In the genomic region with DNA sequence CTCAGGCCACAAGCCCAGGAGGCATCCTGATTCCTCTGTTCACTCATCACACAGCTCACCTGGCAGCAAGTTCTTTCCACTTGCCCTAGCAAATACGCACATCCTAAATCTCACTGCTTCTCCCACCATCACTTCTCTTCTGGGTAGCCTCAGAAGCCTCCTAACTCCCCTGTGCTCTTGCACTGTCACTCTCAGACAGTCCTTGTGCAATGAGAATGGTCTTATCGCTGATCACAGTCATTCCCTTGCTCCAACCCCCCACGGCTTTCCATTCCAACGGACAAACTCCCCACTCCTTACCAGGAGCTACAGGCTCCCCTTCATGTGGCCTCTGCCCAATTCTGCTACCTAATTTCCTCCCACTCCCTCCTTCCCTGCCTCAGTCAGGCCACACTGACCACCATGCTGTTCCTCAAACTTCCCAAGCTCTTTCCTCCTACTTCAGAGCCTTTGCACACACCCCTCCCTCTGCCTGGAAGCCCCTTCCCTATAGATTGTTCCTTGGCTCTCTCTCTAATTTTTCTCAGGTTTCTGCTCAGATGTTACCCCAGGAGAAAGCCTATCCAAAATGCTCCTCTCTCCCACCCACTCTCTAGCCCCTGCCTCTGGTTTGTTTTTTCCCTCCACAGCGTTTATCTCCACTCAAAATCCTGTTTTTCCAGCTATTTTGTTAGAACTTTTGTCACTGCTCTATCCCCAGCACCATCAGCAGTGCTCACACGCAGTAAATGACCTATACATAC, we compare ENCODE assay signal across 13 cellular contexts. TPM values are rescaled to one million over a fixed set of nuclear protein-coding genes. Genes with fewer than 3 reads are reported as not detected.
DNase-seq lines count a peak whose midpoint lies in the region; ATAC-seq lines count a peak whose summit lies in the region.
"Had no signal": no experiment of that assay in that cellular context is flagged by ENCODE, and none has a peak within 500 bp of the region (broad histone marks: within the 10 kb centered on the region; RNA-seq: fewer than 3 reads in every experiment).

No MANE protein-coding gene starts in this region.

- H3K9me3 Mint-ChIP-seq in activated naive CD4-positive, alpha-beta T cell treated with anti-CD3 and anti-CD28 coated beads for 36 hours: no peaks in the 10 kb centered on the region
- no peaks in the 10 kb centered on the region for H3K9me3 Mint-ChIP-seq in T-cell
- H3K9me3 Mint-ChIP-seq in effector memory CD8-positive, alpha-beta T cell: no peaks in the 10 kb centered on the region
- no peaks in the 10 kb centered on the region for H3K9me3 Mint-ChIP-seq in stimulated activated naive B cell treated with anti-CD40 and anti-IgM and Interleukin-4, amounts not matched to agents 10 μg/mL and 1 μg/mL and 100 μg/mL, for 72 hours

- H3K4me3 Mint-ChIP-seq in activated naive CD4-positive, alpha-beta T cell treated with anti-CD3 and anti-CD28 coated beads for 36 hours: peak overlapping the region; percentile 59
- peak overlapping the region; percentile 37 to 62 (median 55) for H3K4me3 Mint-ChIP-seq in T-cell
- peak overlapping the region; percentile 15 to 32 for H3K4me3 Mint-ChIP-seq in effector memory CD8-positive, alpha-beta T cell
- peak overlapping the region in 1 of 2 donors; percentile 3 for H3K4me3 Mint-ChIP-seq in stimulated activated naive B cell treated with anti-CD40 and anti-IgM and Interleukin-4, amounts not matched to agents 10 μg/mL and 1 μg/mL and 100 μg/mL, for 72 hours

- peaks cover 22% of the 10 kb centered on the region for H3K36me3 Mint-ChIP-seq in activated naive CD4-positive, alpha-beta T cell treated with anti-CD3 and anti-CD28 coated beads for 36 hours (ENCODE audit: low read depth)
- peaks cover 3% of the 10 kb centered on the region for H3K36me3 Mint-ChIP-seq in T-cell
- peaks cover 5% of the 10 kb centered on the region for H3K36me3 Mint-ChIP-seq in effector memory CD8-positive, alpha-beta T cell (ENCODE audit: insufficient read depth)
- peaks cover 10 to 38% of the 10 kb centered on the region in 2 donors for H3K36me3 Mint-ChIP-seq in stimulated activated naive B cell treated with anti-CD40 and anti-IgM and Interleukin-4, amounts not matched to agents 10 μg/mL and 1 μg/mL and 100 μg/mL, for 72 hours

- intact Hi-C loops in activated naive CD4-positive, alpha-beta T cell treated with anti-CD3 and anti-CD28 coated beads for 36 hours (cut with micrococcal nuclease): loop anchor here (1.0 kb wide), 1 partner anchor 8 kb away; no protein-coding TSS in a partner anchor

- peak overlapping the region; percentile 96 for H3K27ac Mint-ChIP-seq in activated naive CD4-positive, alpha-beta T cell treated with anti-CD3 and anti-CD28 coated beads for 36 hours
- H3K27ac Mint-ChIP-seq in T-cell: peak overlapping the region; percentile 92 to 97
- peak overlapping the region; percentile 64 to 87 for H3K27ac Mint-ChIP-seq in effector memory CD8-positive, alpha-beta T cell
- H3K27ac Mint-ChIP-seq in stimulated activated naive B cell treated with anti-CD40 and anti-IgM and Interleukin-4, amounts not matched to agents 10 μg/mL and 1 μg/mL and 100 μg/mL, for 72 hours: peak overlapping the region; percentile 60

- ATAC-seq in T-cell (replicated peaks in 1 of 4): no peak
- no peak for ATAC-seq in effector memory CD8-positive, alpha-beta T cell (replicated peaks)
- ATAC-seq in stimulated activated naive B cell treated with anti-CD40 and anti-IgM and Interleukin-4, amounts not matched to agents 10 μg/mL and 1 μg/mL and 100 μg/mL, for 72 hours (replicated peaks): no peak
- ATAC-seq in HG03039 (IDR thresholded peaks at IDR 0.05; ENCODE audit: unreplicated experiment): no peak
- ATAC-seq: left lung had no signal

- POLR2A ChIA-PET in T-cell (lab: Charles Lee): interaction anchor here in 1 of 2 donors (0.9 kb wide), 1 partner anchor 50 kb away, joined by 8 read pairs; no protein-coding TSS in a partner anchor

- no peak for DNase-seq in activated naive CD4-positive, alpha-beta T cell treated with anti-CD3 and anti-CD28 coated beads for 36 hours
- DNase-seq in activated naive CD4-positive, alpha-beta T cell treated with anti-CD3 and anti-CD28 coated beads, Interleukin-2, amount 50 U/mL, for 16 hours: no peak
- DNase-seq in T-cell: no peak
- DNase-seq in effector memory CD8-positive, alpha-beta T cell: no peak
- no peak for DNase-seq in stimulated activated naive B cell treated with anti-CD40 and anti-IgM and Interleukin-4, amounts not matched to agents 10 μg/mL and 1 μg/mL and 100 μg/mL, for 72 hours
- no peak for DNase-seq in epidermal melanocyte (ENCODE audit: insufficient read length, low spot score)
- DNase-seq in NCI-H510A treated with DMSO at 0.1 percent for 48 hours (lab: John Stamatoyannopoulos, UW): no peak
- DNase-seq: activated CD4-positive, alpha-beta T cell treated with anti-CD3 and anti-CD28 coated beads, Interleukin-2, amount 50 U/mL, for 1 hour; head of caudate nucleus; left lung; stimulated activated CD4-positive, alpha-beta T cell treated with anti-CD3 and anti-CD28 coated beads, Interleukin-15, amount 100 ng/mL, for 24 hours; stimulated activated CD8-positive, alpha-beta memory T cell treated with anti-CD3 and anti-CD28 coated beads, Interleukin-4, amount 100 ng/mL, for 48 hours had no signal

- no peaks in the 10 kb centered on the region for H3K27me3 Mint-ChIP-seq in activated naive CD4-positive, alpha-beta T cell treated with anti-CD3 and anti-CD28 coated beads for 36 hours (ENCODE audit: low read depth)
- no peaks in the 10 kb centered on the region for H3K27me3 Mint-ChIP-seq in T-cell
- H3K27me3 Mint-ChIP-seq in effector memory CD8-positive, alpha-beta T cell: no peaks in the 10 kb centered on the region
- H3K27me3 Mint-ChIP-seq in stimulated activated naive B cell treated with anti-CD40 and anti-IgM and Interleukin-4, amounts not matched to agents 10 μg/mL and 1 μg/mL and 100 μg/mL, for 72 hours: no peaks in the 10 kb centered on the region

- peaks cover 91% of the 10 kb centered on the region for H3K4me1 Mint-ChIP-seq in activated naive CD4-positive, alpha-beta T cell treated with anti-CD3 and anti-CD28 coated beads for 36 hours (ENCODE audit: low read depth)
- H3K4me1 Mint-ChIP-seq in T-cell: peaks cover 91 to 92% (median 91%) of the 10 kb centered on the region in 3 donors
- peaks cover 61 to 67% of the 10 kb centered on the region in 2 donors for H3K4me1 Mint-ChIP-seq in effector memory CD8-positive, alpha-beta T cell (ENCODE audit: low read depth in 2 of 2)
- peaks cover 62 to 78% of the 10 kb centered on the region in 2 donors for H3K4me1 Mint-ChIP-seq in stimulated activated naive B cell treated with anti-CD40 and anti-IgM and Interleukin-4, amounts not matched to agents 10 μg/mL and 1 μg/mL and 100 μg/mL, for 72 hours

- CTCF ChIA-PET in activated naive CD4-positive, alpha-beta T cell treated with anti-CD3 and anti-CD28 coated beads for 36 hours (lab: Charles Lee): interaction anchor here (0.9 kb wide), 1 partner anchor 15 kb away, joined by 3 read pairs; no protein-coding TSS in a partner anchor
- CTCF ChIA-PET in T-cell (lab: Charles Lee): interaction anchor here (0.6 to 1.0 kb wide), 2 partner anchors 8 to 86 kb away, joined by 4 to 6 read pairs; no protein-coding TSS in a partner anchor

RNA-seq across cellular contexts. Expression of a gene that starts 34.1 kb away (rescaled TPM):
- total RNA-seq in activated naive CD4-positive, alpha-beta T cell treated with anti-CD3 and anti-CD28 coated beads for 36 hours: 100 to 1,000 TPM; 141 to 142 TPM
- 100 to 1,000 TPM; 128 to 145 (median 135) TPM for total RNA-seq in T-cell
